ENCODE assay signal across 1 cellular context in the genomic region with DNA sequence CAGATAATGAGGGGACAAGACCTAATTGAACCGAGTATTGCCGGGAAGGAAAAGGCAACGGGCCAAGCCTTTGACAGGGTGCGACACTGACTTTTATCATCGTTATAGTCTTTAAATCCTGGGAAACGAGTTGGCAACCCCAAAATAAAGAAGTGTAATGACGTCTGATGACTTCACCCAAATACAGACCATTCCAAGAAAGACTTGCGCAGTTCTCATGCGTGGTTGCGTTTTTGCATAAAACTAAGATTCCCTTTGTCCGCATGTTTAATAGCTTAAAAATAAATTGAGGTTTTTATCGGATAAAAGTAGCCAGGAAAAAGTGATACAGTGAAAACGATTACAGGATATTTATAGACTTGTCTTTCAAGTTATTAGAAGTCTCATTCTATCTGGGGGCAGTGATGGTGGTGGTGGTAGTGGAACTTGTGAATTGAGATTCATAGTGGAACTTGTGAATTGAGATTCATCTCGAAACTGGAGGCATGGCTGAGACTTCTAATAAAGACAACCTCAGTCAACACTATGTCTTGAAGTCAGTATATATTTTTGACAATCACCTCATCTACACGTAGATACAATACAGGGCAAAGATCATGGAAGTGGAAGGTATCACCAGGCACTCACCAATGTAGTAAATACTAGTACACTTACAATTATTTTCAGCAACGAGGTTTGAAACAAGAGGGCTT.
TF ChIP-seq lines count a peak whose summit lies in the region.

No MANE protein-coding gene starts in this region.

TF ChIP-seq in K562, 482 proteins besides CTCF, POLR2A, EP300 and RAD21 (continued from another document and continues in another):
- no peak for TF ChIP-seq SFPQ (IDR thresholded peaks at IDR 0.05; ENCODE audit: low read depth, low read length)
- no peak for TF ChIP-seq NFE2 (IDR thresholded peaks at IDR 0.05; ENCODE audit: low read depth)
- no peak for TF ChIP-seq ZNF174 (CRISPR knock-in tag; IDR thresholded peaks at IDR 0.05)
- TF ChIP-seq, protein P1, sequence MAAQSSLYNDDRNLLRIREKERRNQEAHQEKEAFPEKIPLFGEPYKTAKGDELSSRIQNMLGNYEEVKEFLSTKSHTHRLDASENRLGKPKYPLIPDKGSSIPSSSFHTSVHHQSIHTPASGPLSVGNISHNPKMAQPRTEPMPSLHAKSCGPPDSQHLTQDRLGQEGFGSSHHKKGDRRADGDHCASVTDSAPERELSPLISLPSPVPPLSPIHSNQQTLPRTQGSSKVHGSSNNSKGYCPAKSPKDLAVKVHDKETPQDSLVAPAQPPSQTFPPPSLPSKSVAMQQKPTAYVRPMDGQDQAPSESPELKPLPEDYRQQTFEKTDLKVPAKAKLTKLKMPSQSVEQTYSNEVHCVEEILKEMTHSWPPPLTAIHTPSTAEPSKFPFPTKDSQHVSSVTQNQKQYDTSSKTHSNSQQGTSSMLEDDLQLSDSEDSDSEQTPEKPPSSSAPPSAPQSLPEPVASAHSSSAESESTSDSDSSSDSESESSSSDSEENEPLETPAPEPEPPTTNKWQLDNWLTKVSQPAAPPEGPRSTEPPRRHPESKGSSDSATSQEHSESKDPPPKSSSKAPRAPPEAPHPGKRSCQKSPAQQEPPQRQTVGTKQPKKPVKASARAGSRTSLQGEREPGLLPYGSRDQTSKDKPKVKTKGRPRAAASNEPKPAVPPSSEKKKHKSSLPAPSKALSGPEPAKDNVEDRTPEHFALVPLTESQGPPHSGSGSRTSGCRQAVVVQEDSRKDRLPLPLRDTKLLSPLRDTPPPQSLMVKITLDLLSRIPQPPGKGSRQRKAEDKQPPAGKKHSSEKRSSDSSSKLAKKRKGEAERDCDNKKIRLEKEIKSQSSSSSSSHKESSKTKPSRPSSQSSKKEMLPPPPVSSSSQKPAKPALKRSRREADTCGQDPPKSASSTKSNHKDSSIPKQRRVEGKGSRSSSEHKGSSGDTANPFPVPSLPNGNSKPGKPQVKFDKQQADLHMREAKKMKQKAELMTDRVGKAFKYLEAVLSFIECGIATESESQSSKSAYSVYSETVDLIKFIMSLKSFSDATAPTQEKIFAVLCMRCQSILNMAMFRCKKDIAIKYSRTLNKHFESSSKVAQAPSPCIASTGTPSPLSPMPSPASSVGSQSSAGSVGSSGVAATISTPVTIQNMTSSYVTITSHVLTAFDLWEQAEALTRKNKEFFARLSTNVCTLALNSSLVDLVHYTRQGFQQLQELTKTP (IDR thresholded peaks at IDR 0.05; ENCODE audit: low read depth in 1 of 2, partially characterized antibody in 2 of 2) = peak in 1 of 2 experiments; percentile 9
- TF ChIP-seq SMARCC2 (IDR thresholded peaks at IDR 0.05; ENCODE audit: low read depth) = peak; percentile 68; the same call in 1 of the 2 replicates
- no peak for TF ChIP-seq ZNF239 (CRISPR knock-in tag; IDR thresholded peaks at IDR 0.05)
- 0 out of 2 replicates have a peak, but pooled peaks have one; percentile 2 for TF ChIP-seq TAL1 (IDR thresholded peaks at IDR 0.05)
- no peak for TF ChIP-seq HNRNPK (IDR thresholded peaks at IDR 0.05; ENCODE audit: low read depth, low read length, poor library complexity, severe bottlenecking)
- 0 out of 2 replicates have a peak, but pooled peaks have one; percentile 25 for TF ChIP-seq JUN (IDR thresholded peaks at IDR 0.05; ENCODE audit: borderline replicate concordance, low read depth, low read length)
- TF ChIP-seq JUN (CRISPR knock-in tag; IDR thresholded peaks at IDR 0.05; ENCODE audit: borderline replicate concordance) = no peak
- TF ChIP-seq ZMIZ1 (IDR thresholded peaks at IDR 0.05; ENCODE audit: low read depth in 2 of 2, low read length in 2 of 2) = no peak
- peak; percentile 80 for TF ChIP-seq CREM (IDR thresholded peaks at IDR 0.05; ENCODE audit: low read depth)
- TF ChIP-seq POLR2H (tag; IDR thresholded peaks at IDR 0.05; ENCODE audit: low read depth) = no peak
- TF ChIP-seq ZBTB2 (IDR thresholded peaks at IDR 0.05) = peak; percentile 8; the same call in 1 of the 2 replicates
- no peak for TF ChIP-seq YBX1 (IDR thresholded peaks at IDR 0.05)
- TF ChIP-seq, protein P2, sequence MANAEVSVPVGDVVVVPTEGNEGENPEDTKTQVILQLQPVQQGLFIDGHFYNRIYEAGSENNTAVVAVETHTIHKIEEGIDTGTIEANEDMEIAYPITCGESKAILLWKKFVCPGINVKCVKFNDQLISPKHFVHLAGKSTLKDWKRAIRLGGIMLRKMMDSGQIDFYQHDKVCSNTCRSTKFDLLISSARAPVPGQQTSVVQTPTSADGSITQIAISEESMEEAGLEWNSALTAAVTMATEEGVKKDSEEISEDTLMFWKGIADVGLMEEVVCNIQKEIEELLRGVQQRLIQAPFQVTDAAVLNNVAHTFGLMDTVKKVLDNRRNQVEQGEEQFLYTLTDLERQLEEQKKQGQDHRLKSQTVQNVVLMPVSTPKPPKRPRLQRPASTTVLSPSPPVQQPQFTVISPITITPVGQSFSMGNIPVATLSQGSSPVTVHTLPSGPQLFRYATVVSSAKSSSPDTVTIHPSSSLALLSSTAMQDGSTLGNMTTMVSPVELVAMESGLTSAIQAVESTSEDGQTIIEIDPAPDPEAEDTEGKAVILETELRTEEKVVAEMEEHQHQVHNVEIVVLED (CRISPR knock-in tag; IDR thresholded peaks at IDR 0.05) = no peak
- TF ChIP-seq, protein P3, sequence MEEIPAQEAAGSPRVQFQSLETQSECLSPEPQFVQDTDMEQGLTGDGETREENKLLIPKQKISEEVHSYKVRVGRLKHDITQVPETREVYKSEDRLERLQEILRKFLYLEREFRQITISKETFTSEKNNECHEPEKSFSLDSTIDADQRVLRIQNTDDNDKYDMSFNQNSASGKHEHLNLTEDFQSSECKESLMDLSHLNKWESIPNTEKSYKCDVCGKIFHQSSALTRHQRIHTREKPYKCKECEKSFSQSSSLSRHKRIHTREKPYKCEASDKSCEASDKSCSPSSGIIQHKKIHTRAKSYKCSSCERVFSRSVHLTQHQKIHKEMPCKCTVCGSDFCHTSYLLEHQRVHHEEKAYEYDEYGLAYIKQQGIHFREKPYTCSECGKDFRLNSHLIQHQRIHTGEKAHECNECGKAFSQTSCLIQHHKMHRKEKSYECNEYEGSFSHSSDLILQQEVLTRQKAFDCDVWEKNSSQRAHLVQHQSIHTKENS (CRISPR knock-in tag; IDR thresholded peaks at IDR 0.05) = no peak
- TF ChIP-seq, protein P4, sequence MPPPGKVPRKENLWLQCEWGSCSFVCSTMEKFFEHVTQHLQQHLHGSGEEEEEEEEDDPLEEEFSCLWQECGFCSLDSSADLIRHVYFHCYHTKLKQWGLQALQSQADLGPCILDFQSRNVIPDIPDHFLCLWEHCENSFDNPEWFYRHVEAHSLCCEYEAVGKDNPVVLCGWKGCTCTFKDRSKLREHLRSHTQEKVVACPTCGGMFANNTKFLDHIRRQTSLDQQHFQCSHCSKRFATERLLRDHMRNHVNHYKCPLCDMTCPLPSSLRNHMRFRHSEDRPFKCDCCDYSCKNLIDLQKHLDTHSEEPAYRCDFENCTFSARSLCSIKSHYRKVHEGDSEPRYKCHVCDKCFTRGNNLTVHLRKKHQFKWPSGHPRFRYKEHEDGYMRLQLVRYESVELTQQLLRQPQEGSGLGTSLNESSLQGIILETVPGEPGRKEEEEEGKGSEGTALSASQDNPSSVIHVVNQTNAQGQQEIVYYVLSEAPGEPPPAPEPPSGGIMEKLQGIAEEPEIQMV (tag; conservative IDR thresholded peaks at IDR 0.05; ENCODE audit: low read depth) = no peak
- no peak for TF ChIP-seq DEAF1 (CRISPR knock-in tag; IDR thresholded peaks at IDR 0.05)
- TF ChIP-seq RFX1 (IDR thresholded peaks at IDR 0.05) = no peak
- TF ChIP-seq ETV6 (IDR thresholded peaks at IDR 0.05; ENCODE audit: borderline replicate concordance in 1 of 2, low read depth in 2 of 2, low read length in 1 of 2) = no peak
- 0 out of 2 replicates have a peak, but pooled peaks have one; percentile 63 for TF ChIP-seq ETV6 (CRISPR knock-in tag; IDR thresholded peaks at IDR 0.05; ENCODE audit: borderline replicate concordance)
- no peak for TF ChIP-seq TGIF2 (CRISPR knock-in tag; IDR thresholded peaks at IDR 0.05)
- no peak for TF ChIP-seq DNMT1 (IDR thresholded peaks at IDR 0.05)
- TF ChIP-seq PRMT5 (CRISPR knock-in tag; IDR thresholded peaks at IDR 0.05) = no peak
- no peak for TF ChIP-seq ZSCAN32 (CRISPR knock-in tag; IDR thresholded peaks at IDR 0.05)
- TF ChIP-seq ESRRA (IDR thresholded peaks at IDR 0.05; ENCODE audit: borderline replicate concordance, low read depth) = no peak
- TF ChIP-seq SOX6 (IDR thresholded peaks at IDR 0.05) = no peak
- TF ChIP-seq KDM4B (IDR thresholded peaks at IDR 0.05; ENCODE audit: borderline replicate concordance in 2 of 2, low read depth in 1 of 2) = no peak
- peak; percentile 63; the same call in 1 of the 2 replicates for TF ChIP-seq KAT7 (CRISPR knock-in tag; IDR thresholded peaks at IDR 0.05; ENCODE audit: borderline replicate concordance)
- no peak for TF ChIP-seq USF1 (CRISPR knock-in tag; IDR thresholded peaks at IDR 0.05)
- no peak for TF ChIP-seq RBM34 (IDR thresholded peaks at IDR 0.05; ENCODE audit: borderline replicate concordance, insufficient read depth, low read length)
- TF ChIP-seq JUNB (CRISPR knock-in tag; conservative IDR thresholded peaks at IDR 0.05) = no peak
- no peak for TF ChIP-seq POLR3G (IDR thresholded peaks at IDR 0.05; ENCODE audit: extremely low read depth, insufficient read length, insufficient replicate concordance)
- 0 out of 2 replicates have a peak, but pooled peaks have one; percentile 65 for TF ChIP-seq SMARCA4 (IDR thresholded peaks at IDR 0.05)
